ENCODE assay signal across 9 cellular contexts in genomic region chr14:24187538-24187915, GRCh38. TPM values are rescaled to one million over a fixed set of nuclear protein-coding genes. Genes with fewer than 3 reads are reported as not detected.
DNase-seq lines count a peak whose midpoint lies in the region; ATAC-seq and TF ChIP-seq lines count a peak whose summit lies in the region.
"Had no signal": no experiment of that assay in that cellular context is flagged by ENCODE, and none has a peak within 500 bp of the region (broad histone marks: within the 10 kb centered on the region; RNA-seq: fewer than 3 reads in every experiment).

No MANE protein-coding gene starts in this region.

- H3K27me3 ChIP-seq in GM23338 (ENCODE audit: insufficient read depth) (no peaks in the 10 kb centered on the region), SJSA1 (replicated peaks) (no peaks in the 10 kb centered on the region), esophagus squamous epithelium (no peaks in the 10 kb centered on the region), ovary (no peaks in the 10 kb centered on the region)

- no peak for DNase-seq in GM23338 (ENCODE audit: low spot score)
- no peak for DNase-seq in SJSA1 (ENCODE audit: low read depth in 1 of 2, low spot score in 2 of 2)
- DNase-seq in esophagus squamous epithelium (lab: John Stamatoyannopoulos, UW), result no peak
- no peak for DNase-seq in retinal pigment epithelial cell (ENCODE audit: low read depth)
- DNase-seq in stimulated activated naive CD4-positive, alpha-beta T cell treated with Interleukin-2 at 50 U/mL for 16 hours (lab: John Stamatoyannopoulos, UW), result no peak
- no peak for DNase-seq in activated CD4-positive, CD25-positive, alpha-beta regulatory T cell treated with anti-CD3 and anti-CD28 coated beads, Interleukin-2, amount 50 U/mL, for 72 hours
- no peak for DNase-seq in ovary

- peak overlapping the region; percentile 96 for H3K4me3 Mint-ChIP-seq in GM23338

- H3K4me2 ChIP-seq in GM23338, result peak overlapping the region; percentile 94

- H3K9me3 Mint-ChIP-seq in GM23338, result peaks cover 1% of the 10 kb centered on the region; the same call in 2 of the 3 replicates

- intact Hi-C loops in esophagus squamous epithelium (cut with DNase I) (no loop called here), ovary (cut with DNase I) (no loop called here)

- H3K27me3 Mint-ChIP-seq in GM23338 (ENCODE audit: insufficient read depth, low read depth, poor library complexity), result peaks cover 24% of the 10 kb centered on the region

- peaks cover 13% of the 10 kb centered on the region; the same call in 1 of the 2 replicates for H3K79me2 ChIP-seq in GM23338 (replicated peaks; ENCODE audit: insufficient read depth)

- peaks cover 10% of the 10 kb centered on the region for H3K4me1 ChIP-seq in GM23338 (ENCODE audit: insufficient read depth)
- peaks cover 7% of the 10 kb centered on the region for H3K4me1 ChIP-seq in SJSA1 (replicated peaks)
- peaks cover 3 to 34% (median 15%) of the 10 kb centered on the region in 3 donors for H3K4me1 ChIP-seq in esophagus squamous epithelium
- H3K4me1 ChIP-seq in ovary (ENCODE audit: insufficient read depth), result peaks cover 2% of the 10 kb centered on the region

- H3K27ac Mint-ChIP-seq in GM23338, result no peak overlapping the region

- H3K9me3 ChIP-seq in SJSA1 (replicated peaks) (no peaks in the 10 kb centered on the region), esophagus squamous epithelium (no peaks in the 10 kb centered on the region), ovary (no peaks in the 10 kb centered on the region)

- H2AFZ ChIP-seq in GM23338, result no peak overlapping the region

- no peak for ATAC-seq in GM23338

- peaks cover 72% of the 10 kb centered on the region for H3K36me3 Mint-ChIP-seq in GM23338 (ENCODE audit: low read depth)

- TF ChIP-seq EP300 in ovary (IDR thresholded peaks at IDR 0.05), result no peak

- H3K4me1 Mint-ChIP-seq in GM23338, result peaks cover 17% of the 10 kb centered on the region

- H3K9me2 ChIP-seq in GM23338 (ENCODE audit: insufficient read depth), result no peaks in the 10 kb centered on the region

- peaks cover 6% of the 10 kb centered on the region for H4K20me1 ChIP-seq in GM23338 (replicated peaks; ENCODE audit: insufficient read depth)

- H3K4me3 ChIP-seq in GM23338 (peak overlapping the region; percentile 94), SJSA1 (peak overlapping the region; percentile 54), esophagus squamous epithelium (peak overlapping the region in 3 of 4 donors; percentile 74 to 86 (median 82)), retinal pigment epithelial cell (ENCODE audit: low read length) (peak overlapping the region; percentile 78), ovary (no peak overlapping the region)

- H3K36me3 ChIP-seq in GM23338 (ENCODE audit: insufficient read depth) (no peaks in the 10 kb centered on the region; the same call in 1 of the 2 replicates), SJSA1 (peaks cover 53% of the 10 kb centered on the region), esophagus squamous epithelium (peaks cover 30 to 78% (median 35%) of the 10 kb centered on the region in 3 donors), ovary (no peaks in the 10 kb centered on the region)

- WGBS in esophagus squamous epithelium, 2 donors, result 67 to 82% methylated on average over 1 to 2 of the region's 2 CpGs
- WGBS in ovary, 3 donors, result 70 to 82% (median 72%) methylated on average over 2 of the region's 2 CpGs

- H3K27ac ChIP-seq in GM23338 (ENCODE audit: low read depth) (no peak overlapping the region), SJSA1 (no peak overlapping the region), esophagus squamous epithelium (peak overlapping the region in 2 of 4 donors; percentile 80 to 87), ovary (no peak overlapping the region)

- H3F3A ChIP-seq in GM23338 (replicated peaks; ENCODE audit: low read depth), result no peaks in the 10 kb centered on the region; the same call in 1 of the 2 replicates

- no peak for TF ChIP-seq CTCF in GM23338 (conservative IDR thresholded peaks at IDR 0.05; ENCODE audit: low read depth in 2 of 2)
- TF ChIP-seq CTCF in esophagus squamous epithelium (IDR thresholded peaks at IDR 0.05), result no peak
- TF ChIP-seq CTCF in retinal pigment epithelial cell (conservative IDR thresholded peaks at IDR 0.05; ENCODE audit: low read depth, low read length), result no peak
- TF ChIP-seq CTCF in ovary (IDR thresholded peaks at IDR 0.05), result no peak

- TF ChIP-seq POLR2A in esophagus squamous epithelium (IDR thresholded peaks at IDR 0.05), result no peak
- TF ChIP-seq POLR2A in ovary (IDR thresholded peaks at IDR 0.05), result no peak

TF ChIP-seq in GM23338, 12 proteins besides CTCF, POLR2A, EP300 and RAD21:
- TF ChIP-seq ZNF114 (CRISPR knock-in tag; IDR thresholded peaks at IDR 0.05) (no peak), ZNF331 (CRISPR knock-in tag; IDR thresholded peaks at IDR 0.05; ENCODE audit: low read depth) (no peak), REST (IDR thresholded peaks at IDR 0.05; ENCODE audit: unreplicated experiment) (no peak)

RNA-seq across cellular contexts. Expression of gene IPO4, which starts 1.1 kb away (rescaled TPM):
- total RNA-seq in GM23338 (2014; rRNA removed; shearing (Covaris generic)), result 84.2 and 105 TPM in 2 replicates
- polyA plus RNA-seq in GM23338 (2016; fragmentation: Nextera tagmentation; extraction: Ambion mirVana), result 34.2 and 34.3 TPM in 2 replicates
- 25.1 and 27.6 TPM in 2 replicates for total RNA-seq in SJSA1 (2014; rRNA removed; shearing (Covaris generic))
- total RNA-seq in esophagus squamous epithelium, result 10 to 100 TPM; 32.9 to 55.1 (median 40.4) TPM
- 10 to 100 TPM; 12.3 to 50.9 (median 34.0) TPM for total RNA-seq in ovary
- 10 to 100 TPM in 1 of 2 donors, 1 to 10 TPM in 1; 5.6 to 11.3 TPM for polyA plus RNA-seq in ovary

RNA-seq across cellular contexts. Expression of gene TM9SF1, which starts 7.7 kb away (rescaled TPM):
- total RNA-seq in GM23338 (2014; rRNA removed; shearing (Covaris generic)), result 25.6 and 27.5 TPM in 2 replicates
- 10.7 and 12.6 TPM in 2 replicates for polyA plus RNA-seq in GM23338 (2016; fragmentation: Nextera tagmentation; extraction: Ambion mirVana)
- 60.3 and 60.5 TPM in 2 replicates for total RNA-seq in SJSA1 (2014; rRNA removed; shearing (Covaris generic))
- total RNA-seq in esophagus squamous epithelium, result 10 to 100 TPM; 36.4 to 51.3 (median 44.6) TPM
- total RNA-seq in ovary, result 10 to 100 TPM; 34.9 to 65.6 (median 44.9) TPM
- 10 to 100 TPM; 32.3 to 40.0 TPM for polyA plus RNA-seq in ovary

RNA-seq across cellular contexts. Expression of gene REC8, which starts 15.6 kb away (rescaled TPM):
- 23.6 and 25.7 TPM in 2 replicates for total RNA-seq in GM23338 (2014; rRNA removed; shearing (Covaris generic))
- polyA plus RNA-seq in GM23338 (2016; fragmentation: Nextera tagmentation; extraction: Ambion mirVana) (36.8 and 38.8 TPM in 2 replicates), ovary (1 to 10 TPM; 4.9 to 5.1 TPM)
- total RNA-seq in SJSA1 (2014; rRNA removed; shearing (Covaris generic)), result 0.47 and 6.8 TPM in 2 replicates
- total RNA-seq in esophagus squamous epithelium (1 to 10 TPM in 3 of 4 donors, under 1 TPM in 1; 0.47 to 7.4 (median 3.0) TPM), ovary (10 to 100 TPM in 4 of 7 donors, 1 to 10 TPM in 3; 6.2 to 75.4 (median 13.5) TPM)

RNA-seq across cellular contexts. Expression of gene TSSK4, which starts 18.0 kb away (rescaled TPM):
- total RNA-seq in GM23338 (2014; rRNA removed; shearing (Covaris generic)), result 0.66 and 1.0 TPM in 2 replicates
- polyA plus RNA-seq in GM23338 (2016; fragmentation: Nextera tagmentation; extraction: Ambion mirVana) (0.70 and 0.84 TPM in 2 replicates), ovary (under 1 TPM in 1 of 2 donors, not detected in 1; 0.06 TPM)
- total RNA-seq in SJSA1 (2014; rRNA removed; shearing (Covaris generic)), result not detected in 2 replicates
- total RNA-seq in esophagus squamous epithelium (not detected), ovary (1 to 10 TPM in 2 of 7 donors, under 1 TPM in 2, not detected in 3; 0.45 to 1.1 (median 0.90) TPM)
- total RNA-seq: glomerular endothelial cell, M059J had no signal

RNA-seq across cellular contexts. Expression of gene CHMP4A, which starts 25.8 kb away (rescaled TPM):
- 10.6 and 19.3 TPM in 2 replicates for total RNA-seq in GM23338 (2014; rRNA removed; shearing (Covaris generic))
- polyA plus RNA-seq in GM23338 (2016; fragmentation: Nextera tagmentation; extraction: Ambion mirVana) (30.1 and 36.9 TPM in 2 replicates), ovary (100 to 1,000 TPM in 1 of 2 donors, 10 to 100 TPM in 1; 56.1 to 105 TPM)
- total RNA-seq in SJSA1 (2014; rRNA removed; shearing (Covaris generic)), result 23.0 and 29.9 TPM in 2 replicates
- total RNA-seq in esophagus squamous epithelium (10 to 100 TPM; 23.6 to 80.7 (median 62.8) TPM), ovary (10 to 100 TPM; 26.8 to 57.5 (median 41.0) TPM)
